ENCODE assay signal across 31 cellular contexts in the genomic region with DNA sequence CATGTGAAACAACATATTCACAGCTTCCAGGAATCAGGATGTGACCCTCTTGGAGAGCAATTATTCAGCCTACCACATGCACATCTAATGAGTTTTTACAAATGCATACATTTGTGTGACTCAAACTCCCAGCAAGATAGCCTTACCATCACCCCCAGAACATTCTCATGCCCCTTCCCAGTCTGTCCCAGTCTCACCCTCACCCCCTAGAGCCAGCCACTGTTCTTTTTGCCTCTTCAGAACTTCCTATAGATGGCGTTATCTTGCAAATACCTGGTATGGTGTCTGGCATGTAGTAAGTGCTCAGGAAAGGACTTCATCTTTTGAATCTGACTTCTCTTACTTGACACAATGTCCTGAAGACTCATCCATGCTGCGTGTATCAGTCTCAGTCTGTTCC. TPM values are rescaled to one million over a fixed set of nuclear protein-coding genes. Genes with fewer than 3 reads are reported as not detected.
"Had no signal": no experiment of that assay in that cellular context is flagged by ENCODE, and none has a peak within 500 bp of the region (broad histone marks: within the 10 kb centered on the region; RNA-seq: fewer than 3 reads in every experiment).

No MANE protein-coding gene starts in this region.

- ATAC-seq: activated CD4-positive, CD25-positive, alpha-beta regulatory T cell treated with anti-CD3 and anti-CD28 coated beads, Interleukin-2, amount 50 U/mL, for 24 hours; activated CD8-positive, alpha-beta T cell treated with anti-CD3 and anti-CD28 coated beads for 36 hours; activated naive CD4-positive, alpha-beta T cell treated with anti-CD3 and anti-CD28 coated beads, Interleukin-2, amount 50 U/mL, for 72 hours; activated naive CD8-positive, alpha-beta T cell treated with anti-CD3 and anti-CD28 coated beads, Interleukin-2, amount 50 U/mL, for 24 hours; body of pancreas; Right ventricle myocardium inferior; T-cell had no signal

- H3K4me1 Mint-ChIP-seq: activated naive CD8-positive, alpha-beta T cell treated with anti-CD3 and anti-CD28 coated beads, Interleukin-2, amount 50 U/mL, for 24 hours; T-cell had no signal

- H3K27me3 ChIP-seq: ascending aorta, body of pancreas had no signal

- H3K36me3 ChIP-seq: ascending aorta had no signal

- H3K4me3 Mint-ChIP-seq: activated CD8-positive, alpha-beta T cell treated with anti-CD3 and anti-CD28 coated beads for 36 hours; activated naive CD8-positive, alpha-beta T cell treated with anti-CD3 and anti-CD28 coated beads, Interleukin-2, amount 50 U/mL, for 24 hours; T-cell had no signal

- FAIRE-seq: bronchial epithelial cell had no signal

- H3K27ac ChIP-seq: ascending aorta, body of pancreas, SK-N-MC, VCaP had no signal

- H3K9me3 ChIP-seq: ascending aorta, body of pancreas had no signal

- H3K9me3 Mint-ChIP-seq: activated CD8-positive, alpha-beta T cell treated with anti-CD3 and anti-CD28 coated beads for 36 hours; activated naive CD4-positive, alpha-beta T cell treated with anti-CD3 and anti-CD28 coated beads, Interleukin-2, amount 50 U/mL, for 72 hours; activated naive CD8-positive, alpha-beta T cell treated with anti-CD3 and anti-CD28 coated beads, Interleukin-2, amount 50 U/mL, for 24 hours; T-cell had no signal

- H3K4me3 ChIP-seq: ascending aorta, body of pancreas, SK-N-MC had no signal

- DNase-seq: activated CD4-positive, alpha-beta T cell treated with anti-CD3 and anti-CD28 coated beads for 4 hours; activated CD8-positive, alpha-beta memory T cell treated with anti-CD3 and anti-CD28 coated beads, Interleukin-2, amount 50 U/mL, for 4 hours; activated CD8-positive, alpha-beta T cell treated with anti-CD3 and anti-CD28 coated beads for 36 hours; activated effector memory CD4-positive, alpha-beta T cell treated with Interleukin-2 at 50 U/mL for 16 hours; activated naive CD4-positive, alpha-beta T cell; activated naive CD8-positive, alpha-beta T cell treated with anti-CD3 and anti-CD28 coated beads, Interleukin-2, amount 50 U/mL, for 24 hours; amniotic stem cell; body of pancreas; central memory CD4-positive, alpha-beta T cell; Karpas-422; NCI-H1048; NCI-H146; NCI-H187 treated with DMSO at 0.1 percent for 48 hours; NCI-H2081 treated with DMSO at 0.1 percent for 48 hours; NCI-H2171; NCI-H2227 treated with DMSO at 0.1 percent for 48 hours; NCI-H446 treated with DMSO at 0.1 percent for 48 hours; NCI-H524 treated with DMSO at 0.1 percent for 48 hours; NCI-H774; NK-92 treated with Interleukin-12 subunit alpha and Interleukin-12 subunit beta, amount 100 ng/mL, for 24 hours; RPMI8226; T-cell had no signal

- H3K4me1 ChIP-seq: ascending aorta, body of pancreas had no signal

- H3K36me3 Mint-ChIP-seq: activated naive CD4-positive, alpha-beta T cell treated with anti-CD3 and anti-CD28 coated beads, Interleukin-2, amount 50 U/mL, for 72 hours; T-cell had no signal

- H3K27ac Mint-ChIP-seq: activated CD8-positive, alpha-beta T cell treated with anti-CD3 and anti-CD28 coated beads for 36 hours; activated naive CD4-positive, alpha-beta T cell treated with anti-CD3 and anti-CD28 coated beads, Interleukin-2, amount 50 U/mL, for 72 hours; activated naive CD8-positive, alpha-beta T cell treated with anti-CD3 and anti-CD28 coated beads, Interleukin-2, amount 50 U/mL, for 24 hours; T-cell had no signal

RNA-seq across cellular contexts. Expression of gene AOC1, which starts 23.9 kb away (rescaled TPM):
- total RNA-seq: activated CD8-positive, alpha-beta T cell treated with anti-CD3 and anti-CD28 coated beads for 36 hours; activated naive CD4-positive, alpha-beta T cell treated with anti-CD3 and anti-CD28 coated beads, Interleukin-2, amount 50 U/mL, for 72 hours; chondrocyte; T-helper 2 cell treated with Interferon-gamma antibody and Interleukin-4, amounts not matched to agents 100 ng/mL and 5 ng/mL, for 36 hours had no signal

RNA-seq across cellular contexts. Expression of gene TMEM176A, which starts 27.8 kb away (rescaled TPM):
- total RNA-seq: activated CD8-positive, alpha-beta T cell treated with anti-CD3 and anti-CD28 coated beads for 36 hours; activated naive CD4-positive, alpha-beta T cell treated with anti-CD3 and anti-CD28 coated beads, Interleukin-2, amount 50 U/mL, for 72 hours; chondrocyte; T-helper 2 cell treated with Interferon-gamma antibody and Interleukin-4, amounts not matched to agents 100 ng/mL and 5 ng/mL, for 36 hours had no signal

RNA-seq across cellular contexts. Expression of gene TMEM176B, which starts 28.2 kb away (rescaled TPM):
- total RNA-seq: activated CD8-positive, alpha-beta T cell treated with anti-CD3 and anti-CD28 coated beads for 36 hours; activated naive CD4-positive, alpha-beta T cell treated with anti-CD3 and anti-CD28 coated beads, Interleukin-2, amount 50 U/mL, for 72 hours; bronchial epithelial cell; T-helper 2 cell treated with Interferon-gamma antibody and Interleukin-4, amounts not matched to agents 100 ng/mL and 5 ng/mL, for 36 hours had no signal
